Comparison of ENCODE assay signal across 28 cellular contexts in genomic region chr7:121352323-121352722, GRCh38. TPM values are rescaled to one million over a fixed set of nuclear protein-coding genes. Genes with fewer than 3 reads are reported as not detected.
DNase-seq lines count a peak whose midpoint lies in the region; ATAC-seq and TF ChIP-seq lines count a peak whose summit lies in the region.
"Had no signal": no experiment of that assay in that cellular context is flagged by ENCODE, and none has a peak within 500 bp of the region (broad histone marks: within the 10 kb centered on the region; RNA-seq: fewer than 3 reads in every experiment).

No MANE protein-coding gene starts in this region.

- no peaks in the 10 kb centered on the region for H3K9me3 ChIP-seq in uterus
- H3K9me3 ChIP-seq: body of pancreas, lower lobe of right lung, right lobe of liver, SJSA1, thyroid gland had no signal

- peak overlapping the region; percentile 63 for H3K27ac Mint-ChIP-seq in memory B cell
- H3K27ac Mint-ChIP-seq: activated T-cell treated with anti-CD3 and anti-CD28 coated beads, Interleukin-2, amount 50 U/mL, for 24 hours; CD14-positive monocyte; GM23338; neural progenitor cell had no signal

- H3K4me1 ChIP-seq in uterus = no peaks in the 10 kb centered on the region
- H3K4me1 ChIP-seq: lower lobe of right lung, neural progenitor cell, right lobe of liver, SJSA1, thyroid gland had no signal

- H3K4me3 Mint-ChIP-seq in memory B cell = no peak overlapping the region
- H3K4me3 Mint-ChIP-seq: activated T-cell treated with anti-CD3 and anti-CD28 coated beads, Interleukin-2, amount 50 U/mL, for 24 hours; CD14-positive monocyte; GM23338; neural progenitor cell; stimulated activated naive CD8-positive, alpha-beta T cell treated with anti-CD3 and anti-CD28 coated beads, Interleukin-15, amount 100 ng/mL, for 72 hours had no signal

- DNase-seq in memory B cell (ENCODE audit: low spot score in 2 of 2) (no peak), uterus (no peak), NCI-H2227 treated with DMSO at 0.1 percent for 48 hours (lab: John Stamatoyannopoulos, UW) (no peak), NCI-H510A (lab: John Stamatoyannopoulos, UW) (no peak)
- no peak for DNase-seq in stimulated activated CD4-positive, alpha-beta T cell treated with anti-CD3 and anti-CD28 coated beads, Interleukin-2, amount 100 ng/mL, for 48 hours
- DNase-seq: activated CD4-positive, alpha-beta T cell treated with anti-CD3 and anti-CD28 coated beads for 1 hour; activated T-cell treated with anti-CD3 and anti-CD28 coated beads, Interleukin-2, amount 50 U/mL, for 24 hours; body of pancreas; cerebellar nuclear complex; glutamatergic neuron; kidney; lower lobe of right lung; NCI-H1092; NCI-H187; NCI-H748 treated with DMSO at 0.1 percent for 48 hours; right lobe of liver; stimulated activated CD4-positive, alpha-beta T cell treated with anti-CD3 and anti-CD28 coated beads, Interleukin-12 subunit alpha, Interleukin-12 subunit beta, amount 100 ng/mL, for 4 hours; stimulated activated naive CD8-positive, alpha-beta T cell treated with anti-CD3 and anti-CD28 coated beads, Interleukin-15, amount 100 ng/mL, for 72 hours; T-helper 1 cell; thyroid gland had no signal

- no peaks in the 10 kb centered on the region for H3K36me3 ChIP-seq in uterus

- intact Hi-C loops in uterus (cut with DNase I; ENCODE audit: low total_unique reads) = no loop called here

- no peaks in the 10 kb centered on the region for H3K27me3 ChIP-seq in uterus
- H3K27me3 ChIP-seq: body of pancreas, neural progenitor cell, right lobe of liver, SJSA1, thyroid gland had no signal

- no peak for TF ChIP-seq CTCF in uterus (IDR thresholded peaks at IDR 0.05)

- TF ChIP-seq POLR2A in uterus (IDR thresholded peaks at IDR 0.05) = no peak

- ATAC-seq in GM18858 (IDR thresholded peaks at IDR 0.05; ENCODE audit: unreplicated experiment) (peak; percentile 64), GM21723 (IDR thresholded peaks at IDR 0.05; ENCODE audit: unreplicated experiment) (peak; percentile 62), HG03064 (IDR thresholded peaks at IDR 0.05; ENCODE audit: low read depth, unreplicated experiment) (peak; percentile 53), memory B cell (ENCODE audit: low read depth) (no peak)
- ATAC-seq: body of pancreas; GM23338; lower lobe of right lung; right lobe of liver; stimulated activated naive CD8-positive, alpha-beta T cell treated with anti-CD3 and anti-CD28 coated beads, Interleukin-15, amount 100 ng/mL, for 72 hours had no signal

- H3K9me3 Mint-ChIP-seq in memory B cell = no peaks in the 10 kb centered on the region
- H3K9me3 Mint-ChIP-seq: activated T-cell treated with anti-CD3 and anti-CD28 coated beads, Interleukin-2, amount 50 U/mL, for 24 hours; CD14-positive monocyte; GM23338; neural progenitor cell; stimulated activated naive CD8-positive, alpha-beta T cell treated with anti-CD3 and anti-CD28 coated beads, Interleukin-15, amount 100 ng/mL, for 72 hours had no signal

- H3K4me1 Mint-ChIP-seq in memory B cell = peaks cover 9% of the 10 kb centered on the region
- H3K4me1 Mint-ChIP-seq: CD14-positive monocyte; stimulated activated naive CD8-positive, alpha-beta T cell treated with anti-CD3 and anti-CD28 coated beads, Interleukin-15, amount 100 ng/mL, for 72 hours had no signal

- no peaks in the 10 kb centered on the region for H3K27me3 Mint-ChIP-seq in memory B cell
- H3K27me3 Mint-ChIP-seq: activated T-cell treated with anti-CD3 and anti-CD28 coated beads, Interleukin-2, amount 50 U/mL, for 24 hours; stimulated activated naive CD8-positive, alpha-beta T cell treated with anti-CD3 and anti-CD28 coated beads, Interleukin-15, amount 100 ng/mL, for 72 hours had no signal

- H3K27ac ChIP-seq in uterus = no peak overlapping the region
- H3K27ac ChIP-seq: body of pancreas, lower lobe of right lung, neural progenitor cell, right lobe of liver, SJSA1, thyroid gland had no signal

- H3K4me3 ChIP-seq in uterus = no peak overlapping the region
- H3K4me3 ChIP-seq: body of pancreas, GM23338, lower lobe of right lung, neural progenitor cell, right lobe of liver, SJSA1, thyroid gland had no signal

- peaks cover 22% of the 10 kb centered on the region for H3K36me3 Mint-ChIP-seq in memory B cell

RNA-seq across cellular contexts. Expression of gene WNT16, which starts 23.5 kb away (rescaled TPM):
- 1 to 10 TPM in 1 of 4 donors, not detected in 3; 1.7 TPM for total RNA-seq in uterus
- total RNA-seq: body of pancreas, kidney, lower lobe of right lung, posterior vena cava, right lobe of liver, SJSA1, thyroid gland had no signal

RNA-seq across cellular contexts. Expression of gene FAM3C, which starts 43.8 kb away (rescaled TPM):
- 100 to 1,000 TPM in 1 of 4 donors, 10 to 100 TPM in 3; 36.1 to 104 (median 65.8) TPM for total RNA-seq in uterus
